Comparison of ENCODE assay signal across 8 cellular contexts in genomic region chr20:5646038-5646755, GRCh38. TPM values are rescaled to one million over a fixed set of nuclear protein-coding genes. Genes with fewer than 3 reads are reported as not detected.
DNase-seq lines count a peak whose midpoint lies in the region; ATAC-seq and TF ChIP-seq lines count a peak whose summit lies in the region.
"Not testable (repeated sequence)": the region's sequence is repeated elsewhere in the genome, so short reads cannot be mapped to it uniquely, and the experiment has no call there.

No MANE protein-coding gene starts in this region.

- H3K4me1 ChIP-seq in BLaER1 = peaks cover 77% of the 10 kb centered on the region
- peaks cover 64% of the 10 kb centered on the region for H3K4me1 ChIP-seq in OCI-LY3 (ENCODE audit: low read length)
- H3K4me1 ChIP-seq in colonic mucosa = not testable (repeated sequence)

- H3K9ac ChIP-seq in BLaER1 (peak overlapping the region; percentile 61), OCI-LY3 (ENCODE audit: low read length) (peak overlapping the region; percentile 56)
- H3K9ac ChIP-seq in colonic mucosa (ENCODE audit: low read depth in 2 of 2, low read length in 2 of 2) = not testable (repeated sequence)

- not testable (repeated sequence) for H3K9me3 Mint-ChIP-seq in activated CD4-positive, alpha-beta memory T cell treated with anti-CD3 and anti-CD28 coated beads for 36 hours

- H3K27me3 ChIP-seq in BLaER1; OCI-LY3 (ENCODE audit: low read depth, low read length); colonic mucosa: not testable (repeated sequence)

- H3K27ac Mint-ChIP-seq in activated CD4-positive, alpha-beta memory T cell treated with anti-CD3 and anti-CD28 coated beads for 36 hours = peak overlapping the region; percentile 62

- H3K4me1 Mint-ChIP-seq in activated CD4-positive, alpha-beta memory T cell treated with anti-CD3 and anti-CD28 coated beads for 36 hours (ENCODE audit: low read depth) = peaks cover 38% of the 10 kb centered on the region

- CTCF ChIA-PET in activated CD4-positive, alpha-beta memory T cell treated with anti-CD3 and anti-CD28 coated beads for 36 hours (lab: Charles Lee) = interaction anchor here (0.7 to 1.3 kb wide), 5 partner anchors 8 to 142 kb away, joined by 3 to 4 read pairs (median 3); no protein-coding TSS in a partner anchor

- not testable (repeated sequence) for H3K27me3 Mint-ChIP-seq in activated CD4-positive, alpha-beta memory T cell treated with anti-CD3 and anti-CD28 coated beads for 36 hours

- H4K20me1 ChIP-seq in BLaER1; OCI-LY3 (ENCODE audit: insufficient read depth, low read length): not testable (repeated sequence)

- H3K27ac ChIP-seq in BLaER1 (peak overlapping the region; percentile 86), OCI-LY3 (ENCODE audit: low read length) (peak overlapping the region; percentile 80), colonic mucosa (peak overlapping the region; percentile 59)

- H2AFZ ChIP-seq in OCI-LY3 (ENCODE audit: low read depth, low read length) = peak overlapping the region; percentile 57

- H3K9me3 ChIP-seq in BLaER1, colonic mucosa: not testable (repeated sequence)
- H3K9me3 ChIP-seq in OCI-LY3 (ENCODE audit: insufficient read depth, low read length) = peaks cover 10% of the 10 kb centered on the region

- H3K4me2 ChIP-seq in BLaER1 = peak overlapping the region; percentile 61
- H3K4me2 ChIP-seq in OCI-LY3 (ENCODE audit: low read length) = peak overlapping the region; percentile 60

- 0 out of 2 replicates have a peak overlapping the region, but pooled peaks have one; percentile 9 for H3K4me3 ChIP-seq in BLaER1
- peak overlapping the region; percentile 34 for H3K4me3 ChIP-seq in OCI-LY3 (ENCODE audit: low read length)
- not testable (repeated sequence) for H3K4me3 ChIP-seq in colonic mucosa

- not testable (repeated sequence) for TF ChIP-seq CTCF in OCI-LY3 (IDR thresholded peaks at IDR 0.05; ENCODE audit: low read depth, low read length); colonic mucosa (IDR thresholded peaks at IDR 0.05)

- DNase-seq in activated CD4-positive, alpha-beta memory T cell treated with anti-CD3 and anti-CD28 coated beads for 36 hours = peak; percentile 35
- DNase-seq in colonic mucosa = not testable (repeated sequence)
- peak; percentile 31 for DNase-seq in stimulated activated CD4-positive, alpha-beta T cell treated with anti-CD3 and anti-CD28 coated beads, Interleukin-15, amount 100 ng/mL, for 24 hours

- intact Hi-C loops in activated CD4-positive, alpha-beta memory T cell treated with anti-CD3 and anti-CD28 coated beads for 36 hours (cut with micrococcal nuclease) = loop anchor here (5.0 kb wide), 1 partner anchor 54 kb away; no protein-coding TSS in a partner anchor
- intact Hi-C loops in colonic mucosa (cut with DNase I) = not testable (repeated sequence)

- H3K36me3 Mint-ChIP-seq in activated CD4-positive, alpha-beta memory T cell treated with anti-CD3 and anti-CD28 coated beads for 36 hours = not testable (repeated sequence)

- not testable (repeated sequence) for H3K4me3 Mint-ChIP-seq in activated CD4-positive, alpha-beta memory T cell treated with anti-CD3 and anti-CD28 coated beads for 36 hours

- H3K36me3 ChIP-seq in BLaER1; OCI-LY3 (replicated peaks; ENCODE audit: low read depth, low read length); colonic mucosa: not testable (repeated sequence)

- POLR2A ChIA-PET in activated CD4-positive, alpha-beta memory T cell treated with anti-CD3 and anti-CD28 coated beads for 36 hours (lab: Charles Lee) = interaction anchor here (1.0 to 1.1 kb wide), 3 partner anchors 8 to 52 kb away, joined by 3 to 7 read pairs (median 4); no protein-coding TSS in a partner anchor

- H3K79me2 ChIP-seq in OCI-LY3 (ENCODE audit: low read length) = not testable (repeated sequence)

- ATAC-seq in GM18907 (IDR thresholded peaks at IDR 0.05; ENCODE audit: unreplicated experiment) (peak; percentile 32), GM21723 (IDR thresholded peaks at IDR 0.05; ENCODE audit: unreplicated experiment) (peak; percentile 22), HG03196 (IDR thresholded peaks at IDR 0.05; ENCODE audit: unreplicated experiment) (peak; percentile 21)

RNA-seq across cellular contexts. Expression of gene GPCPD1, which starts 35.4 kb away (rescaled TPM):
- 10 to 100 TPM; 31.1 to 34.9 TPM for total RNA-seq in activated CD4-positive, alpha-beta memory T cell treated with anti-CD3 and anti-CD28 coated beads for 36 hours
- total RNA-seq in colonic mucosa = 10 to 100 TPM; 26.6 to 28.6 TPM
